ENCODE assay signal across 9 cellular contexts in genomic region chr4:1113311-1114009, GRCh38. TPM values are rescaled to one million over a fixed set of nuclear protein-coding genes. Genes with fewer than 3 reads are reported as not detected.
A peak's percentile ranks its signal among the peaks of the same experiment; 100 is the strongest.
DNase-seq lines count a peak whose midpoint lies in the region; ATAC-seq, FAIRE-seq and TF ChIP-seq lines count a peak whose summit lies in the region.
"Had no signal": no experiment of that assay in that cellular context is flagged by ENCODE, and none has a peak within 500 bp of the region (broad histone marks: within the 10 kb centered on the region; RNA-seq: fewer than 3 reads in every experiment).

Gene RNF212, minus strand, starts transcription at chr4:1113564. Its CDS starts 100 bp downstream, at chr4:1113464.

- no peak for TF ChIP-seq CTCF in cardiac muscle cell (IDR thresholded peaks at IDR 0.05; ENCODE audit: low read depth, low read length)
- no peak for TF ChIP-seq CTCF in GM13977 (IDR thresholded peaks at IDR 0.05; ENCODE audit: extremely low read depth, insufficient read depth, missing control alignments)

- WGBS in small intestine, 3 donors = 23 to 36% (median 33%) methylated on average over 58 to 71 of the region's 72 CpGs

- no peak for FAIRE-seq in small intestine (lab: Jason Lieb, UNC)

- H3K9me3 ChIP-seq in cardiac muscle cell (ENCODE audit: low read depth) (no peaks in the 10 kb centered on the region), small intestine (ENCODE audit: control insufficient read depth, low read depth) (no peaks in the 10 kb centered on the region)

- no peaks in the 10 kb centered on the region for H3K36me3 ChIP-seq in cardiac muscle cell
- no peaks in the 10 kb centered on the region for H3K36me3 ChIP-seq in small intestine (ENCODE audit: control insufficient read depth in 2 of 2, insufficient read depth in 2 of 2, low read length in 2 of 2)

- peak within 1 kb of the TSS; percentile 16 for H3K4me3 ChIP-seq in cardiac muscle cell
- peak within 1 kb of the TSS; percentile 25 to 39 for H3K4me3 ChIP-seq in small intestine (ENCODE audit: low read depth in 1 of 2, low read length in 2 of 2)

- H3K27ac ChIP-seq in cardiac muscle cell (no peak within 1 kb of the TSS), small intestine (ENCODE audit: low read depth in 1 of 2, low read length in 1 of 2) (no peak within 1 kb of the TSS)

- in situ Hi-C loops in GM13977 (cut with MboI; ENCODE audit: low pct_unique_long_range_greater_than_20kb, low sequenced_read_pairs, unreplicated experiment) = no loop called here

- no peak for TF ChIP-seq POLR2A in erythroblast (IDR thresholded peaks at IDR 0.05; ENCODE audit: low read length)

- DNase-seq in HPDE6-E6E7 (ENCODE audit: extremely low spot score) = peak; percentile 58
- peak; percentile 37 for DNase-seq in activated T-cell treated with anti-CD3 and anti-CD28 coated beads for 48 hours (ENCODE audit: low read depth)
- DNase-seq in cardiac muscle cell (ENCODE audit: low read depth in 1 of 2, low spot score in 1 of 2) = peak; percentile 7 to 32
- DNase-seq in small intestine = no peak
- no peak for DNase-seq in cerebellar cortex (ENCODE audit: low spot score)
- DNase-seq in erythroblast (lab: John Stamatoyannopoulos, UW) = no peak
- no peak for DNase-seq in GM13977 (ENCODE audit: low spot score)

- H3K4me1 ChIP-seq in cardiac muscle cell (ENCODE audit: low read depth) (no peaks in the 10 kb centered on the region), small intestine (ENCODE audit: control insufficient read depth in 2 of 2, insufficient read depth in 1 of 2, low read depth in 1 of 2, low read length in 1 of 2) (peaks cover 0 to 3% of the 10 kb centered on the region in 2 donors)

- no peak for ATAC-seq in HG03196 (IDR thresholded peaks at IDR 0.05; ENCODE audit: unreplicated experiment)
- ATAC-seq: HCT116 had no signal

- H3K27me3 ChIP-seq in cardiac muscle cell (peaks cover 84% of the 10 kb centered on the region), small intestine (ENCODE audit: control insufficient read depth in 2 of 2, insufficient read depth in 2 of 2, low read length in 2 of 2) (no peaks in the 10 kb centered on the region)

RNA-seq across cellular contexts. Expression of gene RNF212, which starts in this region (rescaled TPM):
- total RNA-seq in cardiac muscle cell = 0.11 and 0.80 TPM in 2 replicates
- polyA plus RNA-seq in cardiac muscle cell = 1.7 and 7.1 TPM in 2 replicates
- 1 to 10 TPM in 2 of 3 donors, not detected in 1; 1.4 to 1.7 TPM for polyA plus RNA-seq in small intestine

Comparison
In these comparisons a context has a peak if more than half of its experiments do, and no peak if none do; other contexts are left out.
1. DNase-seq: peak in HPDE6-E6E7 (single experiment), activated T-cell treated with anti-CD3 and anti-CD28 coated beads for 48 hours (single experiment) and cardiac muscle cell (2 of 2); none in small intestine (single experiment), cerebellar cortex (single experiment), erythroblast (0 of 2) and GM13977 (single experiment).